In the genomic region with DNA sequence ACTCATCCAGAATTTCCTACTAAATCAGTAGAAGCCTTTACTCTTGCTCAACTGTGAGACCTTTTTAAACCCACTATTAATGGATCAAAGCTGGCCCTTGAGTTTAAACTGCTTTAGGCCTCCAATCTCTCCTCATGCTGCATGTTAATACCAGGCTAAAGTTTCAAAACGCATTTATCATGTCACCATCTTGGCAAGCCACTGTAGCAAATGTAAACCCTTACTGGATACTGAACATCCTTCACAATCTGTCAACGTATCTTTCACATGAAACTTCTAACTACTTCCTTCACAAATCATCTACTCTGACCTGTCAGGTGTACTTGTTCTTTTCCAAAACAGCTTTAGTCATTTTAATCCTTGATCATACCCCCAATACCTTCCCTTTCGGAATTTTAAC, we compare ENCODE assay signal across 9 cellular contexts. TPM values are rescaled to one million over a fixed set of nuclear protein-coding genes. Genes with fewer than 3 reads are reported as not detected.
DNase-seq lines count a peak whose midpoint lies in the region; ATAC-seq, FAIRE-seq and TF ChIP-seq lines count a peak whose summit lies in the region.
"Had no signal": no experiment of that assay in that cellular context is flagged by ENCODE, and none has a peak within 500 bp of the region (broad histone marks: within the 10 kb centered on the region; RNA-seq: fewer than 3 reads in every experiment).

No MANE protein-coding gene starts in this region.

- peaks cover 62% of the 10 kb centered on the region for H3K36me3 ChIP-seq in HUES64 (ENCODE audit: insufficient read depth, low read length)

- 94% methylated on average over 3 of the region's 3 CpGs for WGBS in HUES64

- peak; percentile 38 for FAIRE-seq in D721Med (lab: Jason Lieb, UNC)

- no peak overlapping the region for H3K27ac ChIP-seq in HUES64 (ENCODE audit: low read depth, low read length)

- no peak for TF ChIP-seq CTCF in D721Med (IDR thresholded peaks at IDR 0.05; ENCODE audit: insufficient read depth, missing control alignments)
- no peak for TF ChIP-seq CTCF in activated CD8-positive, alpha-beta T cell treated with anti-CD3 and anti-CD28 coated beads for 36 hours (IDR thresholded peaks at IDR 0.05)
- TF ChIP-seq CTCF in natural killer cell (IDR thresholded peaks at IDR 0.05): no peak

- H3K36me3 Mint-ChIP-seq in activated CD8-positive, alpha-beta T cell treated with anti-CD3 and anti-CD28 coated beads for 36 hours (ENCODE audit: low read depth): peaks cover 67% of the 10 kb centered on the region
- peaks cover 8% of the 10 kb centered on the region for H3K36me3 Mint-ChIP-seq in natural killer cell
- peaks cover 54% of the 10 kb centered on the region for H3K36me3 Mint-ChIP-seq in activated naive CD4-positive, alpha-beta T cell treated with anti-CD3 and anti-CD28 coated beads, Interleukin-2, amount 10 ng/mL, durations not matched to agents 7 days and 5 days

- peaks cover 13% of the 10 kb centered on the region for H3K4me1 ChIP-seq in HUES64 (ENCODE audit: insufficient read depth, low read length)

- peak overlapping the region; percentile 88 for H3K4me3 ChIP-seq in HUES64 (ENCODE audit: low read length)

- CTCF ChIA-PET in activated CD8-positive, alpha-beta T cell treated with anti-CD3 and anti-CD28 coated beads for 36 hours (lab: Charles Lee): no interaction called here
- CTCF ChIA-PET in activated naive CD4-positive, alpha-beta T cell treated with anti-CD3 and anti-CD28 coated beads, Interleukin-2, amount 10 ng/mL, durations not matched to agents 7 days and 5 days (lab: Charles Lee): no interaction called here

- peaks cover 64% of the 10 kb centered on the region for H3K4me1 Mint-ChIP-seq in activated CD8-positive, alpha-beta T cell treated with anti-CD3 and anti-CD28 coated beads for 36 hours (ENCODE audit: low read depth)
- peaks cover 75 to 76% of the 10 kb centered on the region in 2 donors for H3K4me1 Mint-ChIP-seq in natural killer cell
- peaks cover 74% of the 10 kb centered on the region for H3K4me1 Mint-ChIP-seq in activated naive CD4-positive, alpha-beta T cell treated with anti-CD3 and anti-CD28 coated beads, Interleukin-2, amount 10 ng/mL, durations not matched to agents 7 days and 5 days

- no peaks in the 10 kb centered on the region for H3K27me3 ChIP-seq in HUES64 (ENCODE audit: insufficient read depth, low read length)

- intact Hi-C loops in activated CD8-positive, alpha-beta T cell treated with anti-CD3 and anti-CD28 coated beads for 36 hours (cut with micrococcal nuclease): no loop called here
- intact Hi-C loops in natural killer cell (cut with micrococcal nuclease): no loop called here

- H3K9me3 ChIP-seq in HUES64 (ENCODE audit: insufficient read depth, low read depth, low read length): no peaks in the 10 kb centered on the region

- POLR2A ChIA-PET in activated CD8-positive, alpha-beta T cell treated with anti-CD3 and anti-CD28 coated beads for 36 hours (lab: Charles Lee): no interaction called here

- no peak overlapping the region for H3K27ac Mint-ChIP-seq in activated CD8-positive, alpha-beta T cell treated with anti-CD3 and anti-CD28 coated beads for 36 hours
- H3K27ac Mint-ChIP-seq in natural killer cell: no peak overlapping the region
- no peak overlapping the region for H3K27ac Mint-ChIP-seq in activated naive CD4-positive, alpha-beta T cell treated with anti-CD3 and anti-CD28 coated beads, Interleukin-2, amount 10 ng/mL, durations not matched to agents 7 days and 5 days

- H3K9me3 Mint-ChIP-seq in activated CD8-positive, alpha-beta T cell treated with anti-CD3 and anti-CD28 coated beads for 36 hours: no peaks in the 10 kb centered on the region
- H3K9me3 Mint-ChIP-seq in natural killer cell: peaks cover 0 to 2% of the 10 kb centered on the region in 2 donors
- no peaks in the 10 kb centered on the region for H3K9me3 Mint-ChIP-seq in activated naive CD4-positive, alpha-beta T cell treated with anti-CD3 and anti-CD28 coated beads, Interleukin-2, amount 10 ng/mL, durations not matched to agents 7 days and 5 days

- peak overlapping the region; percentile 97 for H3K4me3 Mint-ChIP-seq in activated CD8-positive, alpha-beta T cell treated with anti-CD3 and anti-CD28 coated beads for 36 hours
- peak overlapping the region; percentile 0 for H3K4me3 Mint-ChIP-seq in natural killer cell
- no peak overlapping the region for H3K4me3 Mint-ChIP-seq in activated naive CD4-positive, alpha-beta T cell treated with anti-CD3 and anti-CD28 coated beads, Interleukin-2, amount 10 ng/mL, durations not matched to agents 7 days and 5 days

- no peaks in the 10 kb centered on the region for H3K27me3 Mint-ChIP-seq in activated CD8-positive, alpha-beta T cell treated with anti-CD3 and anti-CD28 coated beads for 36 hours
- H3K27me3 Mint-ChIP-seq in natural killer cell (ENCODE audit: low read depth in 2 of 2): peaks cover 3 to 8% of the 10 kb centered on the region in 2 donors
- H3K27me3 Mint-ChIP-seq in activated naive CD4-positive, alpha-beta T cell treated with anti-CD3 and anti-CD28 coated beads, Interleukin-2, amount 10 ng/mL, durations not matched to agents 7 days and 5 days: peaks cover 8% of the 10 kb centered on the region

- H3K9ac ChIP-seq in HUES64 (ENCODE audit: low read depth, low read length): no peak overlapping the region

- no peak for ATAC-seq in activated CD8-positive, alpha-beta T cell treated with anti-CD3 and anti-CD28 coated beads for 36 hours
- no peak for ATAC-seq in natural killer cell

- DNase-seq in D721Med (ENCODE audit: insufficient read length, low spot score) (no peak), natural killer cell (no peak), MV-4-11 (lab: John Stamatoyannopoulos, UW) (no peak), NCI-H2196 treated with DMSO at 0.1 percent for 48 hours (lab: John Stamatoyannopoulos, UW; ENCODE audit: unreplicated experiment) (no peak)
- DNase-seq in activated CD8-positive, alpha-beta T cell treated with anti-CD3 and anti-CD28 coated beads for 36 hours: no peak
- DNase-seq in activated naive CD4-positive, alpha-beta T cell treated with anti-CD3 and anti-CD28 coated beads, Interleukin-2, amount 10 ng/mL, durations not matched to agents 7 days and 5 days: no peak
- DNase-seq: NCI-H1436 treated with DMSO at 0.1 percent for 48 hours, T1000 had no signal

RNA-seq across cellular contexts. Expression of gene PAXBP1, which starts 3.0 kb away (rescaled TPM):
- polyA plus RNA-seq in HUES64 (2013, experiment 1 of 2): 34.5 TPM
- 36.3 TPM for polyA plus RNA-seq in HUES64 (2013, experiment 2 of 2)
- total RNA-seq in activated CD8-positive, alpha-beta T cell treated with anti-CD3 and anti-CD28 coated beads for 36 hours: 10 to 100 TPM; 51.9 to 52.2 TPM
- total RNA-seq in natural killer cell: 10 to 100 TPM; 54.5 to 70.7 (median 65.4) TPM

RNA-seq across cellular contexts. Expression of gene SYNJ1, which starts 40.7 kb away (rescaled TPM):
- polyA plus RNA-seq in HUES64 (2013, experiment 1 of 2): 2.3 TPM
- 3.6 TPM for polyA plus RNA-seq in HUES64 (2013, experiment 2 of 2)
- 10 to 100 TPM in 1 of 2 experiments, 1 to 10 TPM in 1; 8.7 to 10.9 TPM for total RNA-seq in activated CD8-positive, alpha-beta T cell treated with anti-CD3 and anti-CD28 coated beads for 36 hours
- 10 to 100 TPM; 16.2 to 22.4 (median 20.1) TPM for total RNA-seq in natural killer cell
